Comparison of ENCODE assay signal across 7 cellular contexts in the genomic region with DNA sequence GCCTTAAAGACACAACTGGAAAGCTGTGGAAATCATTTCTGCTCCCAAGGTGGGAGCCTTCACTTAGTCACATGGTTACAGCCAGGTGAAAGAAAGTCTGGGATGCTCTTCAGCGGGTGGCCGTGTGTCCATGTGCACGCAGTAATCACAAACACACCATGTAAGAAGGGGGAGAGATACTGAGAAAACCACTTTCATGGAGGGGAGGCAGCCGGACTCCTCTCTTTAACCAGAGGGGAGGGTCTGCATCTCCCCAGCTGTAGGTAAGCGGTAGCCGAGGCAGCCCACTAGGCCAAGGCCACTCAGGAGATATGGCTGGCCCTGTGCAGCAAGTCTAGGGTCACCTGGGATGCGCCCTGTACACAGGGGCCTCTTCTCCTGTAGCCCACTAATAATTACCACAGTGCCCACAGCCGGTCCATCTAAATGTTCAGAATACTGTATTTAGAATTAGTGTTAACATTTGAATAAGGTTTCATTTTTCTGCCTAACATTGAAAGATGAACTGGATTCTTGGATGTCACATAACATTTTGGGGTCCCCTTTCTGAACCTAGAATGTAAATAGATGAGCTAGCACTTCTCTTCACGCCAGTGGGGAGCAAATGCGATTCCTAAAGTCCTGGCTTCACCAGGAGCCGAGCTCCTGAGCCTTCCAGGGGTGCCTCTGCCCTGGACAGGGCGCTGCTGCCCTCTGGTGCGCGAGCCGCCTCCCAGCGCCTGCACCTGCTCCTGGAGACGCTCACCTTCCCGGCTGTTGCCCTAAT. TPM values are rescaled to one million over a fixed set of nuclear protein-coding genes. Genes with fewer than 3 reads are reported as not detected.
DNase-seq lines count a peak whose midpoint lies in the region; ATAC-seq and TF ChIP-seq lines count a peak whose summit lies in the region.

No MANE protein-coding gene starts in this region.

- H3K9me3 ChIP-seq in HEK293 (ENCODE audit: control insufficient read depth, insufficient read depth, low read depth, low read length) (no peaks in the 10 kb centered on the region), neural progenitor cell (ENCODE audit: low read depth) (no peaks in the 10 kb centered on the region)

- no peak overlapping the region for H3K9ac ChIP-seq in neural progenitor cell

- H3K27me3 ChIP-seq in neural progenitor cell, result peaks cover 10% of the 10 kb centered on the region

- peaks cover 9% of the 10 kb centered on the region for H3K27me3 Mint-ChIP-seq in neural progenitor cell (ENCODE audit: insufficient read depth, low read depth)

- peaks cover 33% of the 10 kb centered on the region for H3K4me1 Mint-ChIP-seq in neural progenitor cell

- TF ChIP-seq CTCF in GM12873 (IDR thresholded peaks at IDR 0.05; ENCODE audit: insufficient read depth, low read depth, low read length, missing control alignments) (peak; percentile 94), HEK293 (tag by site-specific recombination; IDR thresholded peaks at IDR 0.05) (peak; percentile 72), epithelial cell of proximal tubule (conservative IDR thresholded peaks at IDR 0.05; ENCODE audit: low read depth, low read length) (peak; percentile 98), neural progenitor cell (IDR thresholded peaks at IDR 0.05) (peak; percentile 82)

- peak; percentile 45 for DNase-seq in NCI-H2029 (lab: John Stamatoyannopoulos, UW)
- DNase-seq in activated CD4-positive, alpha-beta T cell treated with anti-CD3 and anti-CD28 coated beads, Interleukin-2, amount 50 U/mL, for 1 hour, result peak; percentile 55
- DNase-seq in epithelial cell of proximal tubule (ENCODE audit: low read depth), result no peak
- peak; percentile 76 for DNase-seq in neural progenitor cell (ENCODE audit: low spot score)

- no peak overlapping the region for H3K4me2 ChIP-seq in neural progenitor cell

- no peak overlapping the region for H3K4me3 ChIP-seq in HEK293 (ENCODE audit: low read depth, low read length)
- H3K4me3 ChIP-seq in epithelial cell of proximal tubule (ENCODE audit: low read depth, low read length), result no peak overlapping the region
- H3K4me3 ChIP-seq in neural progenitor cell, result no peak overlapping the region

- no peaks in the 10 kb centered on the region for H3K36me3 ChIP-seq in HEK293 (ENCODE audit: control insufficient read depth in 2 of 2, insufficient read depth in 1 of 2, low read length in 2 of 2)
- no peaks in the 10 kb centered on the region for H3K36me3 ChIP-seq in neural progenitor cell

- no peaks in the 10 kb centered on the region for H3K36me3 Mint-ChIP-seq in neural progenitor cell

- no peaks in the 10 kb centered on the region for H3K4me1 ChIP-seq in HEK293 (ENCODE audit: control insufficient read depth, insufficient read depth, low read length)
- peaks cover 24% of the 10 kb centered on the region for H3K4me1 ChIP-seq in neural progenitor cell

- no peak for ATAC-seq in GM21367 (IDR thresholded peaks at IDR 0.05; ENCODE audit: unreplicated experiment)

- H3K9me3 Mint-ChIP-seq in neural progenitor cell, result peaks cover 2% of the 10 kb centered on the region

- CTCF ChIA-PET in HEK293 (lab: Yijun Ruan, JAX), result interaction anchor here (0.5 to 5.7 kb wide), 46 partner anchors 8 to 1283 kb away, joined by 3 to 80 read pairs (median 4); partner anchors contain the start of genes CCR6, RNASET2 and UNC93A

- no peaks in the 10 kb centered on the region for H4K20me1 ChIP-seq in neural progenitor cell (ENCODE audit: low read depth)

- peaks cover 15% of the 10 kb centered on the region for H3F3A ChIP-seq in neural progenitor cell (ENCODE audit: low read depth)

- POLR2A ChIA-PET in HEK293 (lab: Yijun Ruan, JAX), result interaction anchor here (0.8 to 1.0 kb wide), 2 partner anchors 185 to 366 kb away, joined by 3 read pairs; no protein-coding TSS in a partner anchor

- H3K27ac Mint-ChIP-seq in neural progenitor cell, result no peak overlapping the region

- H3K27ac ChIP-seq in HEK293 (ENCODE audit: extremely low read depth, low read depth, low read length), result no peak overlapping the region
- no peak overlapping the region for H3K27ac ChIP-seq in neural progenitor cell

- peak overlapping the region; percentile 15 for H3K4me3 Mint-ChIP-seq in neural progenitor cell

- H2AFZ ChIP-seq in neural progenitor cell (replicated peaks), result no peak overlapping the region

- no peaks in the 10 kb centered on the region for H3K79me2 ChIP-seq in neural progenitor cell (ENCODE audit: low read depth)

TF ChIP-seq in HEK293, 187 proteins besides CTCF, POLR2A, EP300 and RAD21:
- TF ChIP-seq ZNF654 (tag by site-specific recombination; IDR thresholded peaks at IDR 0.05; ENCODE audit: low read depth) (peak; percentile 65), ZNF549 (tag by site-specific recombination; IDR thresholded peaks at IDR 0.05) (0 out of 2 replicates have a peak, but pooled peaks have one; percentile 26), ZFHX2 (tag by site-specific recombination; conservative IDR thresholded peaks at IDR 0.05) (no peak), ZNF560 (tag by site-specific recombination; IDR thresholded peaks at IDR 0.05; ENCODE audit: borderline replicate concordance) (no peak), BCL11B (tag by site-specific recombination; IDR thresholded peaks at IDR 0.05; ENCODE audit: low read depth) (no peak)
- TF ChIP-seq, protein P1, sequence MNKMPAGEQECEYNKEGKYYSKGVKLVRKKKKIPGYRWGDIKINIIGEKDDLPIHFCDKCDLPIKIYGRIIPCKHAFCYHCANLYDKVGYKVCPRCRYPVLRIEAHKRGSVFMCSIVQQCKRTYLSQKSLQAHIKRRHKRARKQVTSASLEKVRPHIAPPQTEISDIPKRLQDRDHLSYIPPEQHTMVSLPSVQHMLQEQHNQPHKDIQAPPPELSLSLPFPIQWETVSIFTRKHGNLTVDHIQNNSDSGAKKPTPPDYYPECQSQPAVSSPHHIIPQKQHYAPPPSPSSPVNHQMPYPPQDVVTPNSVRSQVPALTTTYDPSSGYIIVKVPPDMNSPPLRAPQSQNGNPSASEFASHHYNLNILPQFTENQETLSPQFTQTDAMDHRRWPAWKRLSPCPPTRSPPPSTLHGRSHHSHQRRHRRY (tag by site-specific recombination; IDR thresholded peaks at IDR 0.05), result no peak

RNA-seq across cellular contexts. Expression of gene GPR31, which starts 15.9 kb away (rescaled TPM):
- not detected in 2 replicates for total RNA-seq in epithelial cell of proximal tubule
- not detected in 2 replicates for total RNA-seq in neural progenitor cell (ENCODE audit: low replicate concordance)

RNA-seq across cellular contexts. Expression of gene CCR6, which starts 19.0 kb away (rescaled TPM):
- total RNA-seq in epithelial cell of proximal tubule, result not detected in 2 replicates
- not detected in 2 replicates for total RNA-seq in neural progenitor cell (ENCODE audit: low replicate concordance)
